1 cellular context compared by ENCODE assay signal in genomic region chr3:156664285-156665178, GRCh38.
TF ChIP-seq lines count a peak whose summit lies in the region.

No MANE protein-coding gene starts in this region.

TF ChIP-seq in GM12878, 131 proteins besides CTCF, POLR2A, EP300 and RAD21 (continued from another document):
- peak; percentile 48; the same call in 1 of the 2 replicates for TF ChIP-seq ZNF592 (IDR thresholded peaks at IDR 0.05)
- 0 out of 2 replicates have a peak, but pooled peaks have one; percentile 36 for TF ChIP-seq STAT3 (IDR thresholded peaks at IDR 0.05; ENCODE audit: low read depth, low read length)
- peak; percentile 58 for TF ChIP-seq ATF7 (IDR thresholded peaks at IDR 0.05; ENCODE audit: low read depth)
- peak; percentile 49; the same call in 1 of the 2 replicates for TF ChIP-seq ZNF384 (IDR thresholded peaks at IDR 0.05; ENCODE audit: borderline replicate concordance, low read depth, low read length)
- peak; percentile 60; the same call in 1 of the 2 replicates for TF ChIP-seq HDGF (IDR thresholded peaks at IDR 0.05)
- peak; percentile 98; the same call in 1 of the 2 replicates for TF ChIP-seq TBL1XR1 (IDR thresholded peaks at IDR 0.05; ENCODE audit: low read depth, low read length)
- TF ChIP-seq MTA2 (IDR thresholded peaks at IDR 0.05; ENCODE audit: low read depth) = peak; percentile 82; the same call in 1 of the 2 replicates
- TF ChIP-seq RFX5 (IDR thresholded peaks at IDR 0.05; ENCODE audit: low read depth, low read length) = no peak
- peak; percentile 84 to 90 for TF ChIP-seq BHLHE40 (IDR thresholded peaks at IDR 0.05; ENCODE audit: borderline replicate concordance in 1 of 2, low read depth in 2 of 2, low read length in 1 of 2)
